ENCODE assay signal across 10 cellular contexts in genomic region chr16:8581923-8582580, GRCh38. TPM values are rescaled to one million over a fixed set of nuclear protein-coding genes. Genes with fewer than 3 reads are reported as not detected.
A peak's percentile ranks its signal among the peaks of the same experiment; 100 is the strongest.
DNase-seq lines count a peak whose midpoint lies in the region; ATAC-seq and TF ChIP-seq lines count a peak whose summit lies in the region.
"Had no signal": no experiment of that assay in that cellular context is flagged by ENCODE, and none has a peak within 500 bp of the region (broad histone marks: within the 10 kb centered on the region; RNA-seq: fewer than 3 reads in every experiment).

No MANE protein-coding gene starts in this region.

- intact Hi-C loops in dorsolateral prefrontal cortex (cut with DNase I) (no loop called here), posterior cingulate gyrus (cut with DNase I) (no loop called here)
- intact Hi-C loops in activated CD4-positive, alpha-beta memory T cell treated with anti-CD3 and anti-CD28 coated beads for 36 hours (cut with micrococcal nuclease), result no loop called here

- no peak for TF ChIP-seq CTCF in dorsolateral prefrontal cortex (IDR thresholded peaks at IDR 0.05 in 54 of 56, conservative IDR thresholded peaks at IDR 0.05 in 2 of 56; ENCODE audit: low read depth in 1 of 56, partially characterized antibody in 56 of 56)
- no peak for TF ChIP-seq CTCF in GM10248 (IDR thresholded peaks at IDR 0.05; ENCODE audit: control extremely low read depth, extremely low read depth, low read depth, missing control alignments)

- H3K36me3 Mint-ChIP-seq in activated CD4-positive, alpha-beta memory T cell treated with anti-CD3 and anti-CD28 coated beads for 36 hours, result no peaks in the 10 kb centered on the region

- H3K4me3 Mint-ChIP-seq in activated CD4-positive, alpha-beta memory T cell treated with anti-CD3 and anti-CD28 coated beads for 36 hours, result no peak overlapping the region

- peak; percentile 66 for ATAC-seq in GM19351 (IDR thresholded peaks at IDR 0.05; ENCODE audit: unreplicated experiment)

- H3K27ac Mint-ChIP-seq in activated CD4-positive, alpha-beta memory T cell treated with anti-CD3 and anti-CD28 coated beads for 36 hours, result no peak overlapping the region

- no peaks in the 10 kb centered on the region for H3K4me1 Mint-ChIP-seq in activated CD4-positive, alpha-beta memory T cell treated with anti-CD3 and anti-CD28 coated beads for 36 hours (ENCODE audit: low read depth)

- POLR2A ChIA-PET in GM10248 (lab: Yijun Ruan, JAX), result interaction anchor here (0.6 kb wide), 1 partner anchor 33 kb away, joined by 3 read pairs; no protein-coding TSS in a partner anchor
- POLR2A ChIA-PET in activated CD4-positive, alpha-beta memory T cell treated with anti-CD3 and anti-CD28 coated beads for 36 hours (lab: Charles Lee), result no interaction called here

- H3K27me3 Mint-ChIP-seq in activated CD4-positive, alpha-beta memory T cell treated with anti-CD3 and anti-CD28 coated beads for 36 hours, result peaks cover 15% of the 10 kb centered on the region

- no peaks in the 10 kb centered on the region for H3K9me3 Mint-ChIP-seq in activated CD4-positive, alpha-beta memory T cell treated with anti-CD3 and anti-CD28 coated beads for 36 hours

- DNase-seq in MV-4-11 (lab: John Stamatoyannopoulos, UW) (peak; percentile 85), dorsolateral prefrontal cortex (peak in 4 of 10 donors; percentile 12 to 64 (median 58)), posterior cingulate gyrus (peak in 7 of 10 donors; percentile 18 to 87 (median 39)), GM10248 (ENCODE audit: extremely low spot score) (no peak), DMS153 (lab: John Stamatoyannopoulos, UW) (no peak), NCI-H2029 (lab: John Stamatoyannopoulos, UW) (no peak)
- DNase-seq in activated CD4-positive, alpha-beta memory T cell treated with anti-CD3 and anti-CD28 coated beads for 36 hours, result no peak
- DNase-seq: activated CD4-positive, alpha-beta T cell treated with anti-CD3 and anti-CD28 coated beads, Interleukin-2, amount 50 U/mL, for 48 hours; Caco-2 had no signal

- H3K27me3 ChIP-seq in dorsolateral prefrontal cortex, result no peaks in the 10 kb centered on the region

- H3K4me3 ChIP-seq in dorsolateral prefrontal cortex, result no peak overlapping the region

- H3K27ac ChIP-seq in dorsolateral prefrontal cortex, result peak overlapping the region in 31 of 59 donors; percentile 2 to 78 (median 34)

- CTCF ChIA-PET in GM10248 (lab: Yijun Ruan, JAX), result interaction anchor here (0.8 to 5.8 kb wide), 4 partner anchors 9 to 427 kb away, joined by 3 to 41 read pairs (median 12); no protein-coding TSS in a partner anchor
- CTCF ChIA-PET in activated CD4-positive, alpha-beta memory T cell treated with anti-CD3 and anti-CD28 coated beads for 36 hours (lab: Charles Lee), result no interaction called here

RNA-seq across cellular contexts. Expression of gene TMEM114, which starts 8.3 kb away (rescaled TPM):
- total RNA-seq in dorsolateral prefrontal cortex, result 1 to 10 TPM in 9 of 120 experiments, under 1 TPM in 3, not detected in 108; 0.64 to 1.8 (median 1.2) TPM
- total RNA-seq in activated CD4-positive, alpha-beta memory T cell treated with anti-CD3 and anti-CD28 coated beads for 36 hours, result not detected
- total RNA-seq: Caco-2 had no signal

RNA-seq across cellular contexts. Expression of gene METTL22, which starts 39.4 kb away (rescaled TPM):
- total RNA-seq in dorsolateral prefrontal cortex, result 10 to 100 TPM; 22.8 to 59.0 (median 39.5) TPM
- total RNA-seq in activated CD4-positive, alpha-beta memory T cell treated with anti-CD3 and anti-CD28 coated beads for 36 hours, result 10 to 100 TPM; 26.4 to 30.8 TPM

Comparison
In these comparisons a context has a peak if more than half of its experiments do, and no peak if none do; other contexts are left out.
1. DNase-seq: peak in MV-4-11 (single experiment) and posterior cingulate gyrus (7 of 10); none in GM10248 (single experiment), activated CD4-positive, alpha-beta memory T cell treated with anti-CD3 and anti-CD28 coated beads for 36 hours (single experiment), DMS153 (single experiment) and NCI-H2029 (single experiment).